8 cellular contexts compared by ENCODE assay signal in the genomic region with DNA sequence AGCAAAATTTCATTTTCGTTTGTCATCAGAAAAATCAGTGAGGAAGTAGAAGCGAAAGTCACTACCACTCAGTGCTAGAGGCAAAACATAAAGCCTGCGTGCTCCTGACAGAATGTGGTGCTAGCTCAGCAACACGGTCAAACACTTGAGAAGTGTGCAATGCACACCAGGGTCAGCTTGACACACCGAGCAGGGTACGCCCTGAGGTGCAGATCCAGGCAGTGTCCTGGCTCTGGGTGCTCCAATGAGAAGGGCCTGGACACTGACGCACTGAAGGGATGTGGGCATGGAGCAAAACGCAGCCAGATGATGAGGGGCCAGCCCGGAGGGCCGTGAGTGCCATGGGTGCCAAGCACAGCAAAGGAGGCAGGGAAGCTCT. TPM values are rescaled to one million over a fixed set of nuclear protein-coding genes. Genes with fewer than 3 reads are reported as not detected.
DNase-seq lines count a peak whose midpoint lies in the region; ATAC-seq lines count a peak whose summit lies in the region.

No MANE protein-coding gene starts in this region.

- peak overlapping the region; percentile 40 for H3K27ac ChIP-seq in Karpas-422 (ENCODE audit: low read length)

- intact Hi-C loops in left ventricle myocardium superior (cut with micrococcal nuclease): no loop called here

- H3K79me2 ChIP-seq in Karpas-422 (ENCODE audit: low read length): peaks cover 22% of the 10 kb centered on the region

- H3K9ac ChIP-seq in Karpas-422 (ENCODE audit: low read length): peak overlapping the region; percentile 34; the same call in 1 of the 2 replicates

- H3K9me2 ChIP-seq in Karpas-422 (replicated peaks; ENCODE audit: insufficient read depth, low read length): no peaks in the 10 kb centered on the region

- peak overlapping the region; percentile 65; the same call in 1 of the 2 replicates for H2AFZ ChIP-seq in Karpas-422 (ENCODE audit: low read length)

- peaks cover 40% of the 10 kb centered on the region for H3K4me1 ChIP-seq in Karpas-422 (ENCODE audit: low read length)

- peak overlapping the region; percentile 61 for H3K4me2 ChIP-seq in Karpas-422 (ENCODE audit: low read depth, low read length, poor library complexity, severe bottlenecking)

- H3K4me3 ChIP-seq in Karpas-422 (ENCODE audit: low read length): peak overlapping the region; percentile 47; the same call in 1 of the 2 replicates

- ATAC-seq in GM18502 (IDR thresholded peaks at IDR 0.05; ENCODE audit: poor library complexity, unreplicated experiment) (peak; percentile 45), GM21619 (IDR thresholded peaks at IDR 0.05; ENCODE audit: unreplicated experiment) (peak; percentile 42), left ventricle myocardium superior (peak; percentile 54)

- H4K20me1 ChIP-seq in Karpas-422 (ENCODE audit: insufficient read depth, low read depth, low read length): no peaks in the 10 kb centered on the region

- no peaks in the 10 kb centered on the region for H3K27me3 ChIP-seq in Karpas-422 (ENCODE audit: low read length)

- no peak for DNase-seq in Karpas-422
- DNase-seq in left ventricle myocardium superior: no peak
- DNase-seq in NCI-H187 (lab: John Stamatoyannopoulos, UW): no peak
- no peak for DNase-seq in NCI-H748 treated with DMSO at 0.1 percent for 48 hours (lab: John Stamatoyannopoulos, UW)
- no peak for DNase-seq in activated CD8-positive, alpha-beta memory T cell treated with anti-CD3 and anti-CD28 coated beads, Interleukin-2, amount 50 U/mL, for 48 hours
- no peak for DNase-seq in NCI-H146 treated with DMSO at 0.1 percent for 48 hours (lab: John Stamatoyannopoulos, UW; ENCODE audit: unreplicated experiment)

- H3K36me3 ChIP-seq in Karpas-422 (ENCODE audit: insufficient read depth, low read length): peaks cover 6% of the 10 kb centered on the region; the same call in 1 of the 2 replicates

- H3K9me3 ChIP-seq in Karpas-422 (ENCODE audit: low read length): no peaks in the 10 kb centered on the region

RNA-seq across cellular contexts. Expression of gene RNASET2, which starts 5.9 kb away (rescaled TPM):
- 147 and 246 TPM in 2 replicates for total RNA-seq in Karpas-422 (2014; rRNA removed; shearing (Covaris generic); ENCODE audit: low replicate concordance)
- 13.0 TPM for total RNA-seq in left ventricle myocardium superior

RNA-seq across cellular contexts. Expression of gene CEP43, which starts 48.8 kb away (rescaled TPM):
- total RNA-seq in Karpas-422 (2014; rRNA removed; shearing (Covaris generic); ENCODE audit: low replicate concordance): 18.5 and 19.5 TPM in 2 replicates
- 12.3 TPM for total RNA-seq in left ventricle myocardium superior

Comparison
In these comparisons a context has a peak if more than half of its experiments do, and no peak if none do; other contexts are left out.
1. RNA of gene RNASET2, which starts 5.9 kb away (total RNA-seq): 147 to 246 TPM in Karpas-422; 13.0 TPM in left ventricle myocardium superior (single experiment); every median in the first group is over 10 times any median in the second.
2. Peak in every context shown above with its lines, with median percentiles within 50 percentile points of each other: ATAC-seq.